In the genomic region with DNA sequence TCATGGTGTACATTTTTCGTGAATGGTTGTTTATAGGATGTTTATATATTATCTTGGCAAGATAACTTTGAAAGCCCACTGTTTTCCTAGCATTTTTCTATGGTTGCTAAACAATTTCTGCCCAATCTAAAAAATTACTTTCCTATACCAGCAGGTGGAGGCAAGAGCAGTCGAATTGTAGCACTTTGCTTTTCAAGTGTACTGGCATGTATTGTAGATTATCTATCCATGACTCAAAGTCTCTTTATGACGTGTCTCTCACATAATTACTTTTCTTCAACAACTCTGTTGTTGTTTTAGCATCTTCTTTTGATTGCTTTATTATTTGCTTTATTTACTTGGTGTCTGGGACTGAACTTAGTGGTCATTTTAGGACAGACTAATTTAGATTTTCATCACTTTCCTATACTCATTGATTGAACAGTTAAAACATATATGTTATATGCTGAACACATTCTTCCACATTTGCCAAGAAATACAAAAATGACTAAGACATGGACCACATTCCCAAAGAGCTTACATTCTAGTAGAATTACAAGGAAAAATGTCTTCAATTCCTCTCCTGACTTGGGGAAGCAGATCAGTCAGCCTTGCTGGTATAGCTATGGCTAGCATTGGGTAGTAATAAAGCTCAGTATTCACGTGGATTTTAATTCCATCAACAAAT, we compare ENCODE assay signal across 1 cellular context.
TF ChIP-seq lines count a peak whose summit lies in the region.

No MANE protein-coding gene starts in this region.

TF ChIP-seq in H1, 55 proteins besides CTCF, POLR2A, EP300 and RAD21 (continued from another document):
- TF ChIP-seq E2F6 (IDR thresholded peaks at IDR 0.05) (no peak), SP1 (IDR thresholded peaks at IDR 0.05; ENCODE audit: low read depth, low read length) (no peak), BCL11A (IDR thresholded peaks at IDR 0.05; ENCODE audit: low read depth in 2 of 2, low read length in 2 of 2) (no peak)
